In genomic region chr1:11719313-11720032, GRCh38 we compare ENCODE assay signal across 9 cellular contexts. TPM values are rescaled to one million over a fixed set of nuclear protein-coding genes. Genes with fewer than 3 reads are reported as not detected.
DNase-seq lines count a peak whose midpoint lies in the region; ATAC-seq, FAIRE-seq and TF ChIP-seq lines count a peak whose summit lies in the region.
"Had no signal": no experiment of that assay in that cellular context is flagged by ENCODE, and none has a peak within 500 bp of the region (broad histone marks: within the 10 kb centered on the region; RNA-seq: fewer than 3 reads in every experiment).

No MANE protein-coding gene starts in this region.

- FAIRE-seq in H54 (lab: Jason Lieb, UNC): peak; percentile 78
- FAIRE-seq: TTC549 had no signal

- no peaks in the 10 kb centered on the region for H3K9me3 ChIP-seq in CD4-positive, alpha-beta T cell (ENCODE audit: control insufficient read depth, low read length)

- intact Hi-C loops in CD4-positive, alpha-beta T cell (cut with DNase I, micrococcal nuclease): loop anchor here (1.0 to 2.0 kb wide), 8 partner anchors 17 to 682 kb away; partner anchors contain the start of genes FBXO6 (in 2 of the 2), AGTRAP (in 1 of the 2) and MAD2L2 (in 1 of the 2)

- no peaks in the 10 kb centered on the region for H3K27me3 Mint-ChIP-seq in CD4-positive, alpha-beta T cell

- H3K9me3 Mint-ChIP-seq in CD4-positive, alpha-beta T cell: no peaks in the 10 kb centered on the region

- POLR2A ChIA-PET in CD4-positive, alpha-beta T cell (lab: Charles Lee): interaction anchor here (0.6 to 2.4 kb wide), 27 partner anchors 11 to 1532 kb away, joined by 3 to 52 read pairs (median 5); partner anchors contain the start of genes AGTRAP, CLCN6, FBXO2 and FBXO44

- peak; percentile 80 to 92 (median 86) for DNase-seq in CD4-positive, alpha-beta T cell
- DNase-seq in H54 (ENCODE audit: insufficient read length, low spot score): peak; percentile 28
- peak; percentile 78 for DNase-seq in NCI-H2227 (lab: John Stamatoyannopoulos, UW; ENCODE audit: unreplicated experiment)
- peak; percentile 79 for DNase-seq in central memory CD4-positive, alpha-beta T cell
- peak; percentile 49 for DNase-seq in kidney glomerular epithelial cell (lab: John Stamatoyannopoulos, UW)
- DNase-seq in stimulated activated CD4-positive, alpha-beta T cell treated with anti-CD3 and anti-CD28 coated beads, Interleukin-1b, Interleukin-23, amount 100 ng/mL, for 1 hour (ENCODE audit: low read depth in 2 of 2): peak; percentile 67 to 86

- CTCF ChIA-PET in CD4-positive, alpha-beta T cell (lab: Charles Lee): interaction anchor here (0.5 to 2.2 kb wide), 25 partner anchors 11 to 682 kb away, joined by 3 to 60 read pairs (median 5); partner anchors contain the start of genes AGTRAP, FBXO2, FBXO6 and MAD2L2

- no peaks in the 10 kb centered on the region for H3K36me3 Mint-ChIP-seq in CD4-positive, alpha-beta T cell (ENCODE audit: low read depth)

- TF ChIP-seq CTCF in CD4-positive, alpha-beta T cell (IDR thresholded peaks at IDR 0.05): peak; percentile 96

- H3K27me3 ChIP-seq in CD4-positive, alpha-beta T cell (ENCODE audit: control insufficient read depth, insufficient read depth, low read length): no peaks in the 10 kb centered on the region

- peak overlapping the region; percentile 86 for H3K4me3 Mint-ChIP-seq in CD4-positive, alpha-beta T cell

- ATAC-seq in CD4-positive, alpha-beta T cell (ENCODE audit: poor library complexity): peak; percentile 89
- peak; percentile 82 to 88 for ATAC-seq in activated CD4-positive, CD25-positive, alpha-beta regulatory T cell treated with anti-CD3 and anti-CD28 coated beads, Interleukin-2, amount 50 U/mL, for 24 hours
- no peak for ATAC-seq in HG03442 (IDR thresholded peaks at IDR 0.05; ENCODE audit: unreplicated experiment)

- peak overlapping the region; percentile 86 for H3K27ac Mint-ChIP-seq in CD4-positive, alpha-beta T cell

- no peak for TF ChIP-seq POLR2A in H54 (IDR thresholded peaks at IDR 0.05; ENCODE audit: low read depth, low read length)

- peaks cover 17% of the 10 kb centered on the region for H3K4me1 Mint-ChIP-seq in CD4-positive, alpha-beta T cell (ENCODE audit: low read depth)

- H3K27ac ChIP-seq in CD4-positive, alpha-beta T cell (ENCODE audit: low read depth, low read length): peak overlapping the region; percentile 64

RNA-seq across cellular contexts. Expression of gene AGTRAP, which starts 16.5 kb away (rescaled TPM):
- 10 to 100 TPM; 21.3 to 21.8 TPM for total RNA-seq in CD4-positive, alpha-beta T cell

RNA-seq across cellular contexts. Expression of gene DRAXIN, which starts 28.0 kb away (rescaled TPM):
- total RNA-seq in CD4-positive, alpha-beta T cell: under 1 TPM; 0.05 to 0.08 TPM

RNA-seq across cellular contexts. Expression of gene MAD2L2, which starts 38.5 kb away (rescaled TPM):
- total RNA-seq in CD4-positive, alpha-beta T cell: 10 to 100 TPM; 24.6 to 28.3 TPM

RNA-seq across cellular contexts. Expression of gene C1orf167, which starts 42.5 kb away (rescaled TPM):
- not detected for total RNA-seq in CD4-positive, alpha-beta T cell

RNA-seq across cellular contexts. Expression of gene FBXO6, which starts 55.5 kb away (rescaled TPM):
- total RNA-seq in CD4-positive, alpha-beta T cell: 1 to 10 TPM; 1.6 to 1.9 TPM

Comparison
In these comparisons a context has a peak if more than half of its experiments do, and no peak if none do; other contexts are left out.
1. DNase-seq: peak in every context shown above with its lines; median percentile 86 in CD4-positive, alpha-beta T cell; 79 in central memory CD4-positive, alpha-beta T cell; 78 in NCI-H2227; 76 in stimulated activated CD4-positive, alpha-beta T cell treated with anti-CD3 and anti-CD28 coated beads, Interleukin-1b, Interleukin-23, amount 100 ng/mL, for 1 hour; 49 in kidney glomerular epithelial cell; 28 in H54.